In genomic region chr6:110179406-110180227, GRCh38 we compare ENCODE assay signal across 8 cellular contexts. TPM values are rescaled to one million over a fixed set of nuclear protein-coding genes. Genes with fewer than 3 reads are reported as not detected.
DNase-seq lines count a peak whose midpoint lies in the region; ATAC-seq and TF ChIP-seq lines count a peak whose summit lies in the region.

WASF1 (minus strand) TSS chr6:110179670; CDS start chr6:110127601, 52,069 bp downstream.

- DNase-seq in AG04450 (ENCODE audit: low read depth, low spot score) (peak; percentile 97), NCI-H345 (lab: John Stamatoyannopoulos, UW) (peak; percentile 98), iris pigment epithelial cell (ENCODE audit: low read depth) (peak; percentile 99), spleen (peak; percentile 96)
- peak; percentile 74 to 84 (median 81) for DNase-seq in activated CD4-positive, CD25-positive, alpha-beta regulatory T cell (lab: John Stamatoyannopoulos, UW)
- DNase-seq in central memory CD8-positive, alpha-beta T cell (ENCODE audit: low spot score in 2 of 2) = peak; percentile 76 to 78

- POLR2A ChIA-PET in AG04450 (lab: Yijun Ruan, JAX) = interaction anchor here (0.7 to 2.1 kb wide), 6 partner anchors 83 to 1919 kb away, joined by 3 to 9 read pairs (median 5); no protein-coding TSS in a partner anchor

- peaks cover 25 to 59% (median 47%) of the 10 kb centered on the region in 6 donors for H3K4me1 ChIP-seq in spleen

- 0 to 1% (median 1%) methylated on average over 32 to 62 of the region's 62 CpGs for WGBS in spleen, 5 donors

- peaks cover 20% of the 10 kb centered on the region for H3K27me3 Mint-ChIP-seq in central memory CD8-positive, alpha-beta T cell

- no peaks in the 10 kb centered on the region for H3K9me3 Mint-ChIP-seq in central memory CD8-positive, alpha-beta T cell

- H3K36me3 ChIP-seq in spleen = no peaks in the 10 kb centered on the region

- peak within 1 kb of the TSS; percentile 87 for H3K4me3 ChIP-seq in AG04450 (ENCODE audit: low read depth, low read length)
- peak within 1 kb of the TSS; percentile 64 to 99 (median 84) for H3K4me3 ChIP-seq in spleen

- no peak within 1 kb of the TSS for H3K4me3 Mint-ChIP-seq in central memory CD8-positive, alpha-beta T cell

- H3K27me3 ChIP-seq in AG04450 (ENCODE audit: control insufficient read depth, insufficient read depth, low read length) = no peaks in the 10 kb centered on the region
- peaks cover 0 to 23% (median 0%) of the 10 kb centered on the region in 7 donors for H3K27me3 ChIP-seq in spleen (replicated peaks in 1 of 7)

- intact Hi-C loops in spleen (cut with DNase I; ENCODE audit: low total_unique reads) = no loop called here

- CTCF ChIA-PET in AG04450 (lab: Charles Lee) = interaction anchor here (0.6 to 2.8 kb wide), 15 partner anchors 9 to 992 kb away, joined by 3 to 24 read pairs (median 4); no protein-coding TSS in a partner anchor

- H3K9me3 ChIP-seq in AG04450 (ENCODE audit: control insufficient read depth, insufficient read depth, low read length) (no peaks in the 10 kb centered on the region), spleen (no peaks in the 10 kb centered on the region)

- H3K27ac ChIP-seq in AG04450 (ENCODE audit: low read depth, low read length) = peak within 1 kb of the TSS; percentile 86
- H3K27ac ChIP-seq in spleen = peak within 1 kb of the TSS; percentile 80 to 93 (median 88)

- no peak for TF ChIP-seq POLR2A in spleen (IDR thresholded peaks at IDR 0.05)

- peak; percentile 90 for ATAC-seq in GM19023 (IDR thresholded peaks at IDR 0.05; ENCODE audit: unreplicated experiment)
- ATAC-seq in HG03280 (IDR thresholded peaks at IDR 0.05; ENCODE audit: unreplicated experiment) = peak; percentile 90
- peak; percentile 87 for ATAC-seq in central memory CD8-positive, alpha-beta T cell (replicated peaks; ENCODE audit: extremely low read depth, poor library complexity, severe bottlenecking)

- H3K4me1 Mint-ChIP-seq in central memory CD8-positive, alpha-beta T cell = peaks cover 11% of the 10 kb centered on the region

- peaks cover 10% of the 10 kb centered on the region for H3K36me3 Mint-ChIP-seq in central memory CD8-positive, alpha-beta T cell (ENCODE audit: insufficient read depth)

- no peak for TF ChIP-seq CTCF in AG04450 (IDR thresholded peaks at IDR 0.05; ENCODE audit: low read depth, low read length)
- TF ChIP-seq CTCF in spleen (IDR thresholded peaks at IDR 0.05 in 8 of 11, conservative IDR thresholded peaks at IDR 0.05 in 3 of 11) = peak in 4 of 11 experiments; percentile 24 to 49 (median 30)

- peak within 1 kb of the TSS; percentile 75 for H3K27ac Mint-ChIP-seq in central memory CD8-positive, alpha-beta T cell (ENCODE audit: low read depth)

RNA-seq across cellular contexts. Expression of gene WASF1, which starts in this region (rescaled TPM):
- polyA plus RNA-seq in AG04450 (2011; rRNA removed) (15.7 and 22.3 TPM in 2 replicates), spleen (1 to 10 TPM; 1.2 to 3.0 (median 2.3) TPM)
- 8.4 and 9.1 TPM in 2 replicates for polyA minus RNA-seq in AG04450 (2011; rRNA and poly(A)+ RNA removed)
- 1 to 10 TPM; 2.1 to 8.8 (median 3.7) TPM for total RNA-seq in spleen

Comparison
In these comparisons a context has a peak if more than half of its experiments do, and no peak if none do; other contexts are left out.
1. Peak in every context shown above with its lines: DNase-seq, ATAC-seq, H3K4me3 ChIP-seq and H3K27ac ChIP-seq.